Comparison of ENCODE assay signal across 8 cellular contexts in genomic region chr13:110705826-110706569, GRCh38. TPM values are rescaled to one million over a fixed set of nuclear protein-coding genes. Genes with fewer than 3 reads are reported as not detected.
DNase-seq lines count a peak whose midpoint lies in the region; ATAC-seq and TF ChIP-seq lines count a peak whose summit lies in the region.

A gene with protein sequence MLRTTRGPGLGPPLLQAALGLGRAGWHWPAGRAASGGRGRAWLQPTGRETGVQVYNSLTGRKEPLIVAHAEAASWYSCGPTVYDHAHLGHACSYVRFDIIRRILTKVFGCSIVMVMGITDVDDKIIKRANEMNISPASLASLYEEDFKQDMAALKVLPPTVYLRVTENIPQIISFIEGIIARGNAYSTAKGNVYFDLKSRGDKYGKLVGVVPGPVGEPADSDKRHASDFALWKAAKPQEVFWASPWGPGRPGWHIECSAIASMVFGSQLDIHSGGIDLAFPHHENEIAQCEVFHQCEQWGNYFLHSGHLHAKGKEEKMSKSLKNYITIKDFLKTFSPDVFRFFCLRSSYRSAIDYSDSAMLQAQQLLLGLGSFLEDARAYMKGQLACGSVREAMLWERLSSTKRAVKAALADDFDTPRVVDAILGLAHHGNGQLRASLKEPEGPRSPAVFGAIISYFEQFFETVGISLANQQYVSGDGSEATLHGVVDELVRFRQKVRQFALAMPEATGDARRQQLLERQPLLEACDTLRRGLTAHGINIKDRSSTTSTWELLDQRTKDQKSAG (minus strand): TSS chr13:110706116. CDS start chr13:110706093, 23 bp downstream.

- peaks cover 8 to 11% of the 10 kb centered on the region in 2 donors for H3K36me3 ChIP-seq in mucosa of rectum (ENCODE audit: control insufficient read depth in 2 of 2, insufficient read depth in 2 of 2, low read length in 2 of 2)

- peaks cover 11 to 12% of the 10 kb centered on the region in 2 donors for H3K4me1 ChIP-seq in mucosa of rectum (ENCODE audit: control insufficient read depth in 2 of 2, insufficient read depth in 2 of 2, low read length in 2 of 2)

- TF ChIP-seq CTCF in epithelial cell of proximal tubule (conservative IDR thresholded peaks at IDR 0.05; ENCODE audit: low read depth, low read length), result no peak

- H3K4me3 ChIP-seq in epithelial cell of proximal tubule (ENCODE audit: low read depth, low read length) (peak within 1 kb of the TSS; percentile 84), mucosa of rectum (ENCODE audit: low read length in 2 of 2) (peak within 1 kb of the TSS; percentile 82 to 86)

- no peaks in the 10 kb centered on the region for H3K9me3 ChIP-seq in mucosa of rectum (ENCODE audit: control insufficient read depth in 2 of 2, low read length in 2 of 2)

- peak; percentile 96 for ATAC-seq in GM21723 (IDR thresholded peaks at IDR 0.05; ENCODE audit: unreplicated experiment)

- no peaks in the 10 kb centered on the region for H3K27me3 ChIP-seq in mucosa of rectum (ENCODE audit: control insufficient read depth in 2 of 2, insufficient read depth in 2 of 2, low read length in 2 of 2)

- H3K27ac ChIP-seq in mucosa of rectum (ENCODE audit: low read depth in 2 of 2, low read length in 2 of 2), result peak within 1 kb of the TSS; percentile 68 to 83

- DNase-seq in DMS53 treated with DMSO at 0.1 percent for 48 hours (lab: John Stamatoyannopoulos, UW; ENCODE audit: unreplicated experiment) (peak; percentile 58), KG1 (lab: John Stamatoyannopoulos, UW) (peak; percentile 71), epithelial cell of proximal tubule (ENCODE audit: low read depth) (no peak)
- DNase-seq in activated T-cell treated with anti-CD3 and anti-CD28 coated beads, Interleukin-2, amount 50 U/mL, for 1 hour, result peak; percentile 89
- DNase-seq in stimulated activated CD8-positive, alpha-beta memory T cell treated with anti-CD3 and anti-CD28 coated beads, Interleukin-4, amount 100 ng/mL, for 48 hours, result peak; percentile 94

- H3K9ac ChIP-seq in mucosa of rectum (ENCODE audit: low read depth in 1 of 2, low read length in 2 of 2), result peak within 1 kb of the TSS; percentile 67 to 83

TF ChIP-seq in PFSK-1, 5 proteins besides CTCF, POLR2A, EP300 and RAD21:
- TF ChIP-seq FOXP2 (optimal IDR thresholded peaks at IDR 0.05; ENCODE audit: borderline replicate concordance, extremely low read depth, extremely low read length, insufficient read depth), result no peak
- peak; percentile 49; the same call in 1 of the 2 replicates for TF ChIP-seq TAF1 (IDR thresholded peaks at IDR 0.05; ENCODE audit: borderline replicate concordance, insufficient read depth, low read length)
- no peak for TF ChIP-seq REST (IDR thresholded peaks at IDR 0.05; ENCODE audit: insufficient read depth in 1 of 2, low read depth in 2 of 2, low read length in 2 of 2)
- TF ChIP-seq SIN3A (IDR thresholded peaks at IDR 0.05; ENCODE audit: borderline replicate concordance, insufficient read depth, low read length), result 0 out of 2 replicates have a peak, but pooled peaks have one; percentile 6
- TF ChIP-seq POLR2AphosphoS5 (IDR thresholded peaks at IDR 0.05; ENCODE audit: low read depth, low read length), result peak; percentile 37; the same call in 1 of the 2 replicates

RNA-seq across cellular contexts. Expression of the gene that starts here (rescaled TPM):
- polyA plus RNA-seq in PFSK-1 (2012; ENCODE audit: insufficient read length, low read depth), result 40.4 TPM
- 28.5 and 143 TPM in 2 replicates for total RNA-seq in epithelial cell of proximal tubule
